Comparison of ENCODE assay signal across 9 cellular contexts in the genomic region with DNA sequence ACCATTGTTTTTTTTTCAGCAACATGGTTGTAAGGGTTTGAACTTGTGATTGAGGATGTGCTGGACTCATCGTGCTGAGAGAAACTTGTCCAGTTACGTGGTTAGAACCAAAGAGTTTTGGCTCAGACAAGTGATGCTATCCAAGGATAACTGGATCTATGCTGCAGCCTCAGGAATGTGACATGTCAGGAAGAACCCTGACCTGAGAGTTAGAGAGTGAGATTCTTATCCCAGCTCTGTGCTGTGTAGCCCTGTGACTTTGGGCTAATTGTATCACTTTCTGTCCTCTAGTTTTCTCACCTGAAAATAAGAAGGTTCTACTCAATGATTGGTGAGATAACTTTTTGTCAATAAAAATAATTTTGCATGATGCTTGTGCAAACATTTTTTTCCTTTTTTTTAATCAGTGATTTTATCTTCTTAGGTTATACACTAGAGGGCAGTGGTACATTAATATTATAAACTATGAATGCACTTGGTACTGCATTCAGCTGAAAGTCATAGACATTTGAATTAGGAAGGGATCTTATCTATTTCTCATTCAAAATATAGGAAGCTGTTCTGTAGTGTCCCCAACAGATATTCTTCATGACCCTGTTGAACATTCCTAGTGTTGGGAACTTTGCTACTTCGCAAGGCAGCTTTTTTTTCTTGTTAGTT.
DNase-seq lines count a peak whose midpoint lies in the region; ATAC-seq and TF ChIP-seq lines count a peak whose summit lies in the region.
"Had no signal": no experiment of that assay in that cellular context is flagged by ENCODE, and none has a peak within 500 bp of the region (broad histone marks: within the 10 kb centered on the region; RNA-seq: fewer than 3 reads in every experiment).

No MANE protein-coding gene starts in this region.

- no peaks in the 10 kb centered on the region for H3K36me3 ChIP-seq in SK-N-MC (ENCODE audit: insufficient read depth, low read length)
- H3K36me3 ChIP-seq in kidney epithelial cell (ENCODE audit: control insufficient read depth, insufficient read depth, low read length) = no peaks in the 10 kb centered on the region

- no peaks in the 10 kb centered on the region for H3K9me3 ChIP-seq in SK-N-MC (ENCODE audit: low read depth, low read length)

- no peak for ATAC-seq in activated T-helper 17 cell treated with anti-CD3 and anti-CD28 coated beads, Interleukin-2, amount 50 U/mL, for 72 hours (replicated peaks)
- ATAC-seq in HG03280 (IDR thresholded peaks at IDR 0.05; ENCODE audit: unreplicated experiment) = no peak
- no peak for ATAC-seq in GM19455 (IDR thresholded peaks at IDR 0.05; ENCODE audit: unreplicated experiment)
- ATAC-seq in GM19463 (IDR thresholded peaks at IDR 0.05; ENCODE audit: unreplicated experiment) = no peak

- no peaks in the 10 kb centered on the region for H3K9me3 Mint-ChIP-seq in activated T-helper 17 cell treated with anti-CD3 and anti-CD28 coated beads, Interleukin-2, amount 50 U/mL, for 72 hours

- peak; percentile 74 for TF ChIP-seq CTCF in C4-2B (conservative IDR thresholded peaks at IDR 0.05)
- TF ChIP-seq CTCF in LNCaP clone FGC (IDR thresholded peaks at IDR 0.05; ENCODE audit: control insufficient read depth, extremely low read depth, insufficient read depth) = peak; percentile 40
- TF ChIP-seq CTCF in kidney epithelial cell (IDR thresholded peaks at IDR 0.05; ENCODE audit: insufficient read depth, low read length, poor library complexity, severe bottlenecking) = peak; percentile 15

- H3K4me3 ChIP-seq in LNCaP clone FGC (ENCODE audit: low read depth, low read length) (no peak overlapping the region), SK-N-MC (no peak overlapping the region), kidney epithelial cell (ENCODE audit: low read depth, low read length) (no peak overlapping the region)

- H3K36me3 Mint-ChIP-seq in activated T-helper 17 cell treated with anti-CD3 and anti-CD28 coated beads, Interleukin-2, amount 50 U/mL, for 72 hours (ENCODE audit: low read depth) = no peaks in the 10 kb centered on the region

- no peak overlapping the region for H3K4me3 Mint-ChIP-seq in activated T-helper 17 cell treated with anti-CD3 and anti-CD28 coated beads, Interleukin-2, amount 50 U/mL, for 72 hours

- H3K27ac Mint-ChIP-seq in activated T-helper 17 cell treated with anti-CD3 and anti-CD28 coated beads, Interleukin-2, amount 50 U/mL, for 72 hours = no peak overlapping the region

- H3K9ac ChIP-seq in SK-N-MC (ENCODE audit: insufficient read length) = no peak overlapping the region

- H3K27me3 ChIP-seq in kidney epithelial cell (ENCODE audit: control insufficient read depth, insufficient read depth, low read length) = no peaks in the 10 kb centered on the region

- H3K27me3 Mint-ChIP-seq in activated T-helper 17 cell treated with anti-CD3 and anti-CD28 coated beads, Interleukin-2, amount 50 U/mL, for 72 hours = peaks cover 12% of the 10 kb centered on the region

- DNase-seq in LNCaP clone FGC (ENCODE audit: low read depth) = peak; percentile 6
- DNase-seq in SK-N-MC (ENCODE audit: low read depth, low spot score) = peak; percentile 51
- DNase-seq in kidney epithelial cell (ENCODE audit: low read depth) = no peak
- DNase-seq: NK-92 treated with Interleukin-12 subunit alpha and Interleukin-12 subunit beta, amount 100 ng/mL, for 24 hours had no signal

- H3K27ac ChIP-seq in C4-2B = no peak overlapping the region
- H3K27ac ChIP-seq in SK-N-MC = peak overlapping the region; percentile 66; the same call in 1 of the 2 replicates

- H3K4me1 Mint-ChIP-seq in activated T-helper 17 cell treated with anti-CD3 and anti-CD28 coated beads, Interleukin-2, amount 50 U/mL, for 72 hours = no peaks in the 10 kb centered on the region

Comparison
In these comparisons a context has a peak if more than half of its experiments do, and no peak if none do; other contexts are left out.
1. CTCF ChIP-seq: peak in every context shown above with its lines; median percentile 74 in C4-2B; 40 in LNCaP clone FGC; 15 in kidney epithelial cell.